9 cellular contexts compared by ENCODE assay signal in genomic region chr15:40029979-40030893, GRCh38. TPM values are rescaled to one million over a fixed set of nuclear protein-coding genes. Genes with fewer than 3 reads are reported as not detected.
DNase-seq lines count a peak whose midpoint lies in the region; ATAC-seq, FAIRE-seq and TF ChIP-seq lines count a peak whose summit lies in the region.
"Had no signal": no experiment of that assay in that cellular context is flagged by ENCODE, and none has a peak within 500 bp of the region (broad histone marks: within the 10 kb centered on the region; RNA-seq: fewer than 3 reads in every experiment).

No MANE protein-coding gene starts in this region.

- DNase-seq in A673 (ENCODE audit: low spot score) (peak; percentile 47), keratinocyte (ENCODE audit: low read depth, low spot score) (no peak), DMS79 (lab: John Stamatoyannopoulos, UW) (no peak), midbrain (lab: John Stamatoyannopoulos, UW) (no peak), RKO (ENCODE audit: low spot score) (no peak)
- DNase-seq in effector memory CD8-positive, alpha-beta T cell = no peak
- DNase-seq: activated T-cell treated with anti-CD3 and anti-CD28 coated beads, Interleukin-2, amount 50 U/mL, for 4 hours had no signal

- no peak overlapping the region for H2AFZ ChIP-seq in keratinocyte (ENCODE audit: control insufficient read depth, low read length)

- ATAC-seq in effector memory CD8-positive, alpha-beta T cell (replicated peaks) = no peak

- no peaks in the 10 kb centered on the region for H3K27me3 Mint-ChIP-seq in effector memory CD8-positive, alpha-beta T cell

- H3K27ac Mint-ChIP-seq in effector memory CD8-positive, alpha-beta T cell = no peak overlapping the region

- H3K4me3 Mint-ChIP-seq in effector memory CD8-positive, alpha-beta T cell = no peak overlapping the region
- H3K4me3 Mint-ChIP-seq: activated T-cell treated with anti-CD3 and anti-CD28 coated beads, Interleukin-2, amount 50 U/mL, for 4 hours had no signal

- H3K27ac ChIP-seq in A673 (ENCODE audit: low read depth, low read length, poor library complexity, severe bottlenecking) (no peak overlapping the region), keratinocyte (ENCODE audit: control insufficient read depth, insufficient read depth, low read length) (no peak overlapping the region)

- no peaks in the 10 kb centered on the region for H3K4me1 ChIP-seq in A673 (ENCODE audit: insufficient read depth, low read length, poor library complexity, severe bottlenecking)
- no peaks in the 10 kb centered on the region for H3K4me1 ChIP-seq in keratinocyte (ENCODE audit: control insufficient read depth, extremely low read depth, insufficient read depth, low read length)

- H3K27me3 ChIP-seq in A673 (replicated peaks; ENCODE audit: insufficient read depth, low read depth, low read length, poor library complexity) (no peaks in the 10 kb centered on the region), keratinocyte (ENCODE audit: control insufficient read depth, extremely low read depth, insufficient read depth, low read length) (no peaks in the 10 kb centered on the region)

- FAIRE-seq in keratinocyte (lab: Jason Lieb, UNC) = peak; percentile 69

- H3K9me3 Mint-ChIP-seq in effector memory CD8-positive, alpha-beta T cell = no peaks in the 10 kb centered on the region
- H3K9me3 Mint-ChIP-seq: activated T-cell treated with anti-CD3 and anti-CD28 coated beads, Interleukin-2, amount 50 U/mL, for 4 hours had no signal

- H3K36me3 Mint-ChIP-seq in effector memory CD8-positive, alpha-beta T cell (ENCODE audit: insufficient read depth) = peaks cover 60% of the 10 kb centered on the region

- no peak overlapping the region for H3K9ac ChIP-seq in keratinocyte (ENCODE audit: control insufficient read depth, extremely low read depth, insufficient read depth, low read length)

- TF ChIP-seq CTCF in A673 (conservative IDR thresholded peaks at IDR 0.05; ENCODE audit: low read depth, low read length) (peak; percentile 83), GM12873 (IDR thresholded peaks at IDR 0.05; ENCODE audit: insufficient read depth, low read depth, low read length, missing control alignments) (peak; percentile 65), WI38 (IDR thresholded peaks at IDR 0.05; ENCODE audit: low read depth, low read length) (peak; percentile 68), keratinocyte (optimal IDR thresholded peaks at IDR 0.05 in 1 of 3, IDR thresholded peaks at IDR 0.05 in 1 of 3, conservative IDR thresholded peaks at IDR 0.05 in 1 of 3; ENCODE audit: extremely low read depth in 1 of 3, insufficient read depth in 2 of 3, low read length in 3 of 3) (peak; percentile 62 to 72 (median 67))

- H3K9me1 ChIP-seq in keratinocyte (ENCODE audit: control insufficient read depth, extremely low read depth, insufficient read depth, low read length) = no peaks in the 10 kb centered on the region

- H3K4me3 ChIP-seq in A673 (ENCODE audit: low read depth, low read length, poor library complexity, severe bottlenecking) (no peak overlapping the region), WI38 (ENCODE audit: low read depth, low read length) (no peak overlapping the region), keratinocyte (ENCODE audit: control insufficient read depth in 2 of 3, extremely low read depth in 1 of 3, insufficient read depth in 2 of 3, low read depth in 1 of 3, low read length in 3 of 3) (no peak overlapping the region)

- H3K36me3 ChIP-seq in A673 (ENCODE audit: insufficient read depth, low read length, poor library complexity, severe bottlenecking) = peaks cover 62% of the 10 kb centered on the region
- H3K36me3 ChIP-seq in keratinocyte (ENCODE audit: control insufficient read depth in 2 of 2, extremely low read depth in 1 of 2, insufficient read depth in 2 of 2, low read length in 2 of 2) = peaks cover 24 to 30% of the 10 kb centered on the region in 2 experiments

- H3K4me1 Mint-ChIP-seq in effector memory CD8-positive, alpha-beta T cell (ENCODE audit: low read depth in 2 of 2) = peaks cover 0 to 12% of the 10 kb centered on the region in 2 donors

- no TSS peak for BruUV-seq in A673 (replicated peaks; lab: Mats Ljungman, UMichigan)

- POLR2A ChIA-PET in A673 (lab: Charles Lee; ENCODE audit: low non-redundant PET) = no interaction called here

- dilution Hi-C loops in keratinocyte (cut with MboI; ENCODE audit: extremely low pct_ligation_motif_present, low sequenced_read_pairs) = no loop called here

- H4K20me1 ChIP-seq in keratinocyte (ENCODE audit: control insufficient read depth, extremely low read depth, insufficient read depth, low read length) = no peaks in the 10 kb centered on the region

- CTCF ChIA-PET in A673 (lab: Charles Lee) = no interaction called here

- H3K9me3 ChIP-seq in A673 (ENCODE audit: low read depth, low read length, poor library complexity, severe bottlenecking) (no peaks in the 10 kb centered on the region), keratinocyte (ENCODE audit: control insufficient read depth, low read depth, low read length) (no peaks in the 10 kb centered on the region)

- H3K79me2 ChIP-seq in keratinocyte (ENCODE audit: control insufficient read depth, insufficient read depth, low read length) = no peaks in the 10 kb centered on the region

- no peak overlapping the region for H3K4me2 ChIP-seq in keratinocyte (ENCODE audit: control insufficient read depth, extremely low read depth, insufficient read depth, low read depth, low read length)

- intact Hi-C loops in A673 (cut with micrococcal nuclease; ENCODE audit: unreplicated experiment) = no loop called here

RNA-seq across cellular contexts. Expression of gene SRP14, which starts 8.7 kb away (rescaled TPM):
- total RNA-seq in A673 (2021) = 272 and 274 TPM in 2 replicates
- polyA plus RNA-seq in keratinocyte = 272 to 407 TPM (median 324 TPM) in 3 replicates
- polyA plus RNA-seq in keratinocyte (2011; ENCODE audit: low read depth) = 2,431 TPM
- polyA plus RNA-seq in keratinocyte (2011; cell fraction: cytosol; rRNA removed) = 406 and 414 TPM in 2 replicates
- 131 and 140 TPM in 2 replicates for polyA plus RNA-seq in keratinocyte (2011; cell fraction: nucleus; rRNA removed)
- polyA plus RNA-seq in keratinocyte (2012; ENCODE audit: low replicate concordance) = 226 and 292 TPM in 2 replicates
- polyA minus RNA-seq in keratinocyte = 16.3 to 86.8 TPM (median 71.1 TPM) in 3 replicates
- 121 TPM for polyA minus RNA-seq in keratinocyte (2011; cell fraction: cytosol; rRNA and poly(A)+ RNA removed)
- polyA minus RNA-seq in keratinocyte (2011; cell fraction: nucleus; rRNA and poly(A)+ RNA removed) = 18.7 and 29.6 TPM in 2 replicates
